17 cellular contexts compared by ENCODE assay signal in genomic region chr13:106558527-106558926, GRCh38. TPM values are rescaled to one million over a fixed set of nuclear protein-coding genes. Genes with fewer than 3 reads are reported as not detected.
A peak's percentile ranks its signal among the peaks of the same experiment; 100 is the strongest.
DNase-seq lines count a peak whose midpoint lies in the region; ATAC-seq, FAIRE-seq and TF ChIP-seq lines count a peak whose summit lies in the region.
"Had no signal": no experiment of that assay in that cellular context is flagged by ENCODE, and none has a peak within 500 bp of the region (broad histone marks: within the 10 kb centered on the region; RNA-seq: fewer than 3 reads in every experiment).

No MANE protein-coding gene starts in this region.

- CTCF ChIA-PET in endothelial cell of umbilical vein (lab: Charles Lee): interaction anchor here (2.2 kb wide), 1 partner anchor 22 kb away, joined by 5 read pairs; the partner anchor contains the start of gene EFNB2

- H4K20me1 ChIP-seq in endothelial cell of umbilical vein (replicated peaks; ENCODE audit: control insufficient read depth, extremely low read depth, insufficient read depth, low read length): peaks cover 24% of the 10 kb centered on the region
- H4K20me1 ChIP-seq in hepatocyte (ENCODE audit: insufficient read depth, poor library complexity, severe bottlenecking): peaks cover 89% of the 10 kb centered on the region

- peaks cover 59% of the 10 kb centered on the region for H3K36me3 ChIP-seq in right atrium auricular region
- peaks cover 9 to 32% of the 10 kb centered on the region in 2 experiments for H3K36me3 ChIP-seq in endothelial cell of umbilical vein (ENCODE audit: control insufficient read depth in 2 of 2, extremely low read depth in 1 of 2, insufficient read depth in 2 of 2, low read length in 2 of 2)
- peaks cover 0 to 38% of the 10 kb centered on the region in 2 donors for H3K36me3 ChIP-seq in gastrocnemius medialis
- peaks cover 6% of the 10 kb centered on the region for H3K36me3 ChIP-seq in hepatocyte (replicated peaks; ENCODE audit: insufficient read depth, low read depth)
- peaks cover 0 to 59% of the 10 kb centered on the region in 2 donors for H3K36me3 ChIP-seq in left lung

- no peaks in the 10 kb centered on the region for H3K9me3 Mint-ChIP-seq in natural killer cell treated with Interleukin-12 subunit alpha and Interleukin-12 subunit beta and Interleukin-15 and Interleukin-18, amount 100 ng/mL, for 72 hours

- H3K9me3 ChIP-seq in right atrium auricular region (no peaks in the 10 kb centered on the region), right cardiac atrium (ENCODE audit: control insufficient read depth, low read length) (no peaks in the 10 kb centered on the region), endothelial cell of umbilical vein (replicated peaks; ENCODE audit: control insufficient read depth, insufficient read depth, low read length) (no peaks in the 10 kb centered on the region), gastrocnemius medialis (no peaks in the 10 kb centered on the region), hepatocyte (ENCODE audit: low read depth) (no peaks in the 10 kb centered on the region), left lung (no peaks in the 10 kb centered on the region)
- H3K9me3 ChIP-seq: BE2C had no signal

- DNase-seq in right atrium auricular region (ENCODE audit: low spot score) (no peak), right cardiac atrium (no peak), LHCN-M2 (ENCODE audit: low read depth) (peak; percentile 17), endothelial cell of umbilical vein (ENCODE audit: low read depth, low spot score) (no peak), gastrocnemius medialis (no peak), hepatocyte (ENCODE audit: low spot score) (no peak), left lung (no peak)
- no peak for DNase-seq in natural killer cell treated with Interleukin-12 subunit alpha and Interleukin-12 subunit beta and Interleukin-15 and Interleukin-18, amount 100 ng/mL, for 72 hours (ENCODE audit: low spot score)
- DNase-seq: BE2C, Karpas-422, NCI-H1417, NCI-H1930, NCI-H2171, NCI-H446 treated with DMSO at 0.1 percent for 48 hours, NCI-H774 had no signal

- no peak overlapping the region for H3K4me2 ChIP-seq in endothelial cell of umbilical vein (ENCODE audit: insufficient read depth, low read length)
- H3K4me2 ChIP-seq in hepatocyte: no peak overlapping the region

- H3K27ac ChIP-seq in right atrium auricular region (peak overlapping the region; percentile 19 to 42), right cardiac atrium (ENCODE audit: low read length) (no peak overlapping the region), endothelial cell of umbilical vein (ENCODE audit: insufficient read depth, low read depth, low read length) (no peak overlapping the region), gastrocnemius medialis (peak overlapping the region; percentile 39 to 66 (median 61)), hepatocyte (no peak overlapping the region), left lung (peak overlapping the region in 1 of 2 donors; percentile 40)

- dilution Hi-C loops in endothelial cell of umbilical vein (cut with MboI; ENCODE audit: extremely low pct_ligation_motif_present, low sequenced_read_pairs): no loop called here

- H3K4me1 ChIP-seq in right atrium auricular region (peaks cover 0 to 54% of the 10 kb centered on the region in 2 donors), right cardiac atrium (ENCODE audit: control insufficient read depth, insufficient read depth, low read length) (peaks cover 2% of the 10 kb centered on the region), endothelial cell of umbilical vein (ENCODE audit: control insufficient read depth, extremely low read depth, insufficient read depth, low read length) (peaks cover 11% of the 10 kb centered on the region), gastrocnemius medialis (peaks cover 37 to 54% of the 10 kb centered on the region in 2 donors), hepatocyte (ENCODE audit: insufficient read depth) (peaks cover 17% of the 10 kb centered on the region), left lung (peaks cover 0 to 36% of the 10 kb centered on the region in 2 donors)

- H3K27me3 ChIP-seq in right atrium auricular region (no peaks in the 10 kb centered on the region), right cardiac atrium (ENCODE audit: control insufficient read depth, insufficient read depth) (no peaks in the 10 kb centered on the region), endothelial cell of umbilical vein (ENCODE audit: control insufficient read depth in 2 of 2, insufficient read depth in 2 of 2, low read length in 2 of 2) (no peaks in the 10 kb centered on the region), gastrocnemius medialis (no peaks in the 10 kb centered on the region), hepatocyte (no peaks in the 10 kb centered on the region), left lung (no peaks in the 10 kb centered on the region)
- H3K27me3 ChIP-seq: BE2C had no signal

- H3K4me3 ChIP-seq in right atrium auricular region (no peak overlapping the region), right cardiac atrium (ENCODE audit: low read length) (no peak overlapping the region), endothelial cell of umbilical vein (replicated peaks in 1 of 3; ENCODE audit: insufficient read depth in 1 of 3, low read depth in 1 of 3, low read length in 3 of 3) (no peak overlapping the region), gastrocnemius medialis (no peak overlapping the region), hepatocyte (no peak overlapping the region), left lung (no peak overlapping the region)

- H2AFZ ChIP-seq in endothelial cell of umbilical vein (ENCODE audit: low read depth, low read length) (no peak overlapping the region), hepatocyte (no peak overlapping the region)

- intact Hi-C loops in right cardiac atrium (cut with DNase I) (no loop called here), endothelial cell of umbilical vein (cut with micrococcal nuclease) (no loop called here), gastrocnemius medialis (cut with DNase I; ENCODE audit: low total_unique reads) (no loop called here), left lung (cut with DNase I) (no loop called here)

- H3K27ac Mint-ChIP-seq in natural killer cell treated with Interleukin-12 subunit alpha and Interleukin-12 subunit beta and Interleukin-15 and Interleukin-18, amount 100 ng/mL, for 72 hours: no peak overlapping the region

- in situ Hi-C loops in gastrocnemius medialis (cut with MboI; ENCODE audit: low sequenced_read_pairs in 4 of 4): loop anchor here in 1 of 4 donors (25.0 kb wide), 1 partner anchor 1654 kb away; the partner anchor contains the start of genes ABHD13 and LIG4

- H3K9me2 ChIP-seq in hepatocyte (replicated peaks; ENCODE audit: insufficient read depth): no peaks in the 10 kb centered on the region

- no peak for ATAC-seq in right cardiac atrium
- ATAC-seq in gastrocnemius medialis: peak in 1 of 2 donors; percentile 59
- ATAC-seq in left lung: no peak
- ATAC-seq in natural killer cell treated with Interleukin-12 subunit alpha and Interleukin-12 subunit beta and Interleukin-15 and Interleukin-18, amount 100 ng/mL, for 72 hours: no peak
- ATAC-seq: HepG2, Right ventricle myocardium inferior had no signal

- peaks cover 47 to 65% of the 10 kb centered on the region in 2 donors for H3K4me1 Mint-ChIP-seq in natural killer cell treated with Interleukin-12 subunit alpha and Interleukin-12 subunit beta and Interleukin-15 and Interleukin-18, amount 100 ng/mL, for 72 hours (ENCODE audit: low read depth in 2 of 2)

- H3K4me3 Mint-ChIP-seq in natural killer cell treated with Interleukin-12 subunit alpha and Interleukin-12 subunit beta and Interleukin-15 and Interleukin-18, amount 100 ng/mL, for 72 hours: no peak overlapping the region

- peaks cover 45% of the 10 kb centered on the region for H3K36me3 Mint-ChIP-seq in natural killer cell treated with Interleukin-12 subunit alpha and Interleukin-12 subunit beta and Interleukin-15 and Interleukin-18, amount 100 ng/mL, for 72 hours

- TF ChIP-seq POLR2A in endothelial cell of umbilical vein (IDR thresholded peaks at IDR 0.05; ENCODE audit: low read depth, low read length) (no peak), gastrocnemius medialis (IDR thresholded peaks at IDR 0.05) (no peak)

- no peaks in the 10 kb centered on the region for H3K9me1 ChIP-seq in endothelial cell of umbilical vein (replicated peaks; ENCODE audit: control insufficient read depth, extremely low read depth, insufficient read depth, low read length)

- TSS peak; percentile 0 for BruUV-seq in endothelial cell of umbilical vein (replicated peaks; lab: Mats Ljungman, UMichigan)

- POLR2A ChIA-PET in endothelial cell of umbilical vein (lab: Charles Lee): no interaction called here

- FAIRE-seq in endothelial cell of umbilical vein (lab: Jason Lieb, UNC): no peak
- FAIRE-seq: HepG2 had no signal

- H3K79me2 ChIP-seq in endothelial cell of umbilical vein (ENCODE audit: control insufficient read depth, insufficient read depth, low read length) (peaks cover 99% of the 10 kb centered on the region), hepatocyte (peaks cover 98% of the 10 kb centered on the region)

- no peak overlapping the region for H3K9ac ChIP-seq in endothelial cell of umbilical vein (replicated peaks; ENCODE audit: extremely low read depth, insufficient read depth, low read length)

- H3K27me3 Mint-ChIP-seq in natural killer cell treated with Interleukin-12 subunit alpha and Interleukin-12 subunit beta and Interleukin-15 and Interleukin-18, amount 100 ng/mL, for 72 hours: no peaks in the 10 kb centered on the region

- TF ChIP-seq CTCF in right atrium auricular region (IDR thresholded peaks at IDR 0.05) (no peak), endothelial cell of umbilical vein (IDR thresholded peaks at IDR 0.05; ENCODE audit: extremely low read depth in 1 of 2, insufficient read depth in 1 of 2, low read depth in 1 of 2, low read length in 2 of 2) (no peak), gastrocnemius medialis (IDR thresholded peaks at IDR 0.05 in 4 of 5, conservative IDR thresholded peaks at IDR 0.05 in 1 of 5) (no peak), hepatocyte (IDR thresholded peaks at IDR 0.05; ENCODE audit: poor library complexity) (no peak), left lung (IDR thresholded peaks at IDR 0.05) (no peak)

RNA-seq across cellular contexts. Expression of gene ARGLU1, which starts 9.4 kb away (rescaled TPM):
- total RNA-seq in right atrium auricular region (10 to 100 TPM; 26.1 to 39.9 TPM), right cardiac atrium (10 to 100 TPM; 44.2 to 63.0 (median 47.3) TPM), LHCN-M2 (2014; rRNA removed) (59.8 and 64.0 TPM in 2 replicates), endothelial cell of umbilical vein (95.7 and 111 TPM in 2 replicates), gastrocnemius medialis (10 to 100 TPM; 10.0 to 41.1 (median 12.9) TPM), hepatocyte (104 and 126 TPM in 2 replicates), left lung (10 to 100 TPM; 67.3 to 84.2 TPM)
- polyA plus RNA-seq in right cardiac atrium (49.9 TPM), endothelial cell of umbilical vein (41.8 and 44.4 TPM in 2 replicates), hepatocyte (121 and 168 TPM in 2 replicates)
- polyA plus RNA-seq in LHCN-M2 (2012): 34.8 TPM
- 20.6 and 30.6 TPM in 2 replicates for polyA plus RNA-seq in endothelial cell of umbilical vein (2011; cell fraction: cytosol; rRNA removed)
- polyA plus RNA-seq in endothelial cell of umbilical vein (2011; cell fraction: nucleus; rRNA removed): 361 and 575 TPM in 2 replicates
- 61.3 and 103 TPM in 2 replicates for polyA plus RNA-seq in endothelial cell of umbilical vein (2012)
- polyA minus RNA-seq in endothelial cell of umbilical vein: 30.9 and 31.1 TPM in 2 replicates
- 8.6 TPM for polyA minus RNA-seq in endothelial cell of umbilical vein (2011; cell fraction: cytosol; rRNA and poly(A)+ RNA removed)
- polyA minus RNA-seq in endothelial cell of umbilical vein (2011; cell fraction: nucleus; rRNA and poly(A)+ RNA removed): 98.8 and 136 TPM in 2 replicates
- 10 to 100 TPM; 60.7 to 89.1 TPM for total RNA-seq in natural killer cell treated with Interleukin-12 subunit alpha and Interleukin-12 subunit beta and Interleukin-15 and Interleukin-18, amount 100 ng/mL, for 72 hours

RNA-seq across cellular contexts. Expression of gene EFNB2, which starts 23.1 kb away (rescaled TPM):
- 10 to 100 TPM; 15.5 to 17.4 TPM for total RNA-seq in right atrium auricular region
- total RNA-seq in right cardiac atrium: 10 to 100 TPM in 3 of 4 donors, 1 to 10 TPM in 1; 9.6 to 19.4 (median 14.6) TPM
- polyA plus RNA-seq in right cardiac atrium: 10.7 TPM
- total RNA-seq in LHCN-M2 (2014; rRNA removed): 10.1 and 11.8 TPM in 2 replicates
- 13.4 TPM for polyA plus RNA-seq in LHCN-M2 (2012)
- 69.5 and 80.3 TPM in 2 replicates for total RNA-seq in endothelial cell of umbilical vein
- polyA plus RNA-seq in endothelial cell of umbilical vein: 42.0 and 50.4 TPM in 2 replicates
- 46.0 and 47.8 TPM in 2 replicates for polyA plus RNA-seq in endothelial cell of umbilical vein (2011; cell fraction: cytosol; rRNA removed)
- polyA plus RNA-seq in endothelial cell of umbilical vein (2011; cell fraction: nucleus; rRNA removed): 125 and 151 TPM in 2 replicates
- polyA plus RNA-seq in endothelial cell of umbilical vein (2012): 26.2 and 34.6 TPM in 2 replicates
- 97.3 and 109 TPM in 2 replicates for polyA minus RNA-seq in endothelial cell of umbilical vein
- polyA minus RNA-seq in endothelial cell of umbilical vein (2011; cell fraction: cytosol; rRNA and poly(A)+ RNA removed): 0.51 TPM
- 147 and 153 TPM in 2 replicates for polyA minus RNA-seq in endothelial cell of umbilical vein (2011; cell fraction: nucleus; rRNA and poly(A)+ RNA removed)
- 1 to 10 TPM; 5.7 to 9.3 (median 6.1) TPM for total RNA-seq in gastrocnemius medialis
- 59.6 and 63.3 TPM in 2 replicates for total RNA-seq in hepatocyte
- 57.7 and 62.4 TPM in 2 replicates for polyA plus RNA-seq in hepatocyte
- total RNA-seq in left lung: 10 to 100 TPM; 39.6 to 40.2 TPM
- under 1 TPM; 0.26 to 0.28 TPM for total RNA-seq in natural killer cell treated with Interleukin-12 subunit alpha and Interleukin-12 subunit beta and Interleukin-15 and Interleukin-18, amount 100 ng/mL, for 72 hours

Comparison
In these comparisons a context has a peak if more than half of its experiments do, and no peak if none do; other contexts are left out.
1. H3K27ac ChIP-seq: peak in right atrium auricular region (2 of 2) and gastrocnemius medialis (4 of 4); none in right cardiac atrium (single experiment), endothelial cell of umbilical vein (single experiment) and hepatocyte (single experiment).